ENCODE assay signal across 12 cellular contexts in genomic region chr2:38092196-38092902, GRCh38. TPM values are rescaled to one million over a fixed set of nuclear protein-coding genes. Genes with fewer than 3 reads are reported as not detected.
A peak's percentile ranks its signal among the peaks of the same experiment; 100 is the strongest.
DNase-seq lines count a peak whose midpoint lies in the region; ATAC-seq, FAIRE-seq and TF ChIP-seq lines count a peak whose summit lies in the region.
"Had no signal": no experiment of that assay in that cellular context is flagged by ENCODE, and none has a peak within 500 bp of the region (broad histone marks: within the 10 kb centered on the region; RNA-seq: fewer than 3 reads in every experiment).

No MANE protein-coding gene starts in this region.

- WGBS in stomach, 5 donors = 50 to 58% (median 57%) methylated on average over 11 of the region's 11 CpGs

- H3K9me3 ChIP-seq in astrocyte (ENCODE audit: insufficient read depth, low read depth, low read length) = no peaks in the 10 kb centered on the region
- no peaks in the 10 kb centered on the region for H3K9me3 ChIP-seq in iPS-15b (ENCODE audit: control insufficient read depth, insufficient read depth, low read length)
- no peaks in the 10 kb centered on the region for H3K9me3 ChIP-seq in stomach

- peaks cover 3% of the 10 kb centered on the region for H3K36me3 Mint-ChIP-seq in astrocyte (ENCODE audit: low read depth, unreplicated experiment)
- H3K36me3 Mint-ChIP-seq: WTC11 had no signal

- no peak for ATAC-seq in HG03354 (IDR thresholded peaks at IDR 0.05; ENCODE audit: poor library complexity, severe bottlenecking, unreplicated experiment)
- ATAC-seq: WTC11 had no signal

- H3K4me3 ChIP-seq in HL-60 (replicated peaks; ENCODE audit: insufficient read depth, low read length) = no peak overlapping the region
- H3K4me3 ChIP-seq in astrocyte (ENCODE audit: insufficient read depth, low read depth, low read length) = no peak overlapping the region
- H3K4me3 ChIP-seq in iPS-15b (ENCODE audit: low read depth, low read length) = peak overlapping the region; percentile 20
- no peak overlapping the region for H3K4me3 ChIP-seq in stomach

- no peak overlapping the region for H3K27ac Mint-ChIP-seq in astrocyte (ENCODE audit: unreplicated experiment)
- H3K27ac Mint-ChIP-seq: WTC11 had no signal

- intact Hi-C loops in stomach (cut with DNase I; ENCODE audit: low total_unique reads) = no loop called here

- H3K4me1 Mint-ChIP-seq in astrocyte (ENCODE audit: low read depth, unreplicated experiment) = peaks cover 22% of the 10 kb centered on the region
- H3K4me1 Mint-ChIP-seq: central memory CD8-positive, alpha-beta T cell had no signal

- H3K9ac ChIP-seq in astrocyte (ENCODE audit: low read length) (peak overlapping the region; percentile 51), iPS-15b (ENCODE audit: low read depth, low read length) (no peak overlapping the region)

- peak overlapping the region; percentile 72 for H2AFZ ChIP-seq in astrocyte (ENCODE audit: low read depth, low read length)

- no peak for TF ChIP-seq CTCF in HL-60 (IDR thresholded peaks at IDR 0.05; ENCODE audit: insufficient read depth, low read length)
- no peak for TF ChIP-seq CTCF in astrocyte (IDR thresholded peaks at IDR 0.05; ENCODE audit: insufficient read depth, low read depth, low read length)
- no peak for TF ChIP-seq CTCF in stomach (IDR thresholded peaks at IDR 0.05)

- H3K27me3 Mint-ChIP-seq in astrocyte (ENCODE audit: low read depth, unreplicated experiment) = peaks cover 12% of the 10 kb centered on the region

- no peak for DNase-seq in HL-60 (ENCODE audit: low read depth in 1 of 2, low spot score in 1 of 2)
- peak; percentile 68 for DNase-seq in astrocyte (ENCODE audit: low read depth)
- no peak for DNase-seq in stomach
- no peak for DNase-seq in GM12891 (ENCODE audit: insufficient read length, low spot score)
- DNase-seq in AML-193 (lab: John Stamatoyannopoulos, UW) = no peak
- no peak for DNase-seq in stimulated activated CD4-positive, alpha-beta T cell treated with anti-CD3 and anti-CD28 coated beads, Interleukin-2, amount 100 ng/mL, for 48 hours
- DNase-seq: stimulated activated CD4-positive, alpha-beta T cell treated with anti-CD3 and anti-CD28 coated beads, Interleukin-4, amount 100 ng/mL, for 24 hours had no signal

- H3K36me3 ChIP-seq in astrocyte (ENCODE audit: insufficient read depth, low read length) (no peaks in the 10 kb centered on the region), iPS-15b (ENCODE audit: control insufficient read depth, insufficient read depth, low read length) (no peaks in the 10 kb centered on the region), stomach (no peaks in the 10 kb centered on the region)

- no peak for FAIRE-seq in astrocyte (lab: Jason Lieb, UNC)
- no peak for FAIRE-seq in GM12891 (lab: Jason Lieb, UNC)
- FAIRE-seq: keratinocyte had no signal

- TF ChIP-seq EP300 in stomach (IDR thresholded peaks at IDR 0.05) = no peak

- H3K4me3 Mint-ChIP-seq in astrocyte (ENCODE audit: unreplicated experiment) = no peak overlapping the region
- H3K4me3 Mint-ChIP-seq: central memory CD8-positive, alpha-beta T cell; WTC11 had no signal

- H3K27me3 ChIP-seq in HL-60 (ENCODE audit: insufficient read depth, poor library complexity, severe bottlenecking) (no peaks in the 10 kb centered on the region), astrocyte (ENCODE audit: insufficient read depth, low read length) (no peaks in the 10 kb centered on the region), iPS-15b (ENCODE audit: control insufficient read depth, insufficient read depth, low read length) (peaks cover 69% of the 10 kb centered on the region), stomach (peaks cover 0 to 7% (median 0%) of the 10 kb centered on the region in 3 donors)

- H3K79me2 ChIP-seq in astrocyte (ENCODE audit: insufficient read depth, low read length) = no peaks in the 10 kb centered on the region

- no peaks in the 10 kb centered on the region for H4K20me1 ChIP-seq in astrocyte (ENCODE audit: insufficient read depth, low read length)

- H3K9me3 Mint-ChIP-seq in astrocyte (ENCODE audit: unreplicated experiment) = peaks cover 2% of the 10 kb centered on the region
- H3K9me3 Mint-ChIP-seq: central memory CD8-positive, alpha-beta T cell; WTC11 had no signal

- H3K4me2 ChIP-seq in astrocyte (ENCODE audit: low read length) = peak overlapping the region; percentile 71

- TF ChIP-seq POLR2A in stomach (IDR thresholded peaks at IDR 0.05) (no peak), GM12891 (IDR thresholded peaks at IDR 0.05; ENCODE audit: low read depth, low read length) (no peak)

- peak overlapping the region; percentile 58 for H3K27ac ChIP-seq in HL-60 (replicated peaks)
- H3K27ac ChIP-seq in astrocyte (ENCODE audit: low read depth, low read length) = peak overlapping the region; percentile 59
- H3K27ac ChIP-seq in stomach = peak overlapping the region; percentile 18 to 79 (median 70)

- H3K4me1 ChIP-seq in astrocyte (ENCODE audit: insufficient read depth, low read length) (peaks cover 26% of the 10 kb centered on the region), iPS-15b (ENCODE audit: control insufficient read depth, insufficient read depth, low read length) (peaks cover 31% of the 10 kb centered on the region), stomach (peaks cover 6 to 44% (median 27%) of the 10 kb centered on the region in 4 donors)

TF ChIP-seq in GM12891, 5 proteins besides CTCF, POLR2A, EP300 and RAD21:
- TF ChIP-seq TAF1 (IDR thresholded peaks at IDR 0.05; ENCODE audit: low read depth, low read length) (no peak), PAX5 (IDR thresholded peaks at IDR 0.05; ENCODE audit: insufficient read depth, low read length, severe bottlenecking) (no peak), POU2F2 (IDR thresholded peaks at IDR 0.05; ENCODE audit: low read depth, low read length) (no peak), SPI1 (IDR thresholded peaks at IDR 0.05; ENCODE audit: low read depth, low read length) (no peak), POLR2AphosphoS5 (IDR thresholded peaks at IDR 0.05; ENCODE audit: low read depth, low read length) (no peak)

RNA-seq across cellular contexts. Expression of gene CYP1B1, which starts 16.4 kb away (rescaled TPM):
- 12.9 and 20.8 TPM in 2 replicates for total RNA-seq in astrocyte
- 100 to 1,000 TPM in 2 of 5 donors, 10 to 100 TPM in 2, 1 to 10 TPM in 1; 7.5 to 141 (median 42.7) TPM for total RNA-seq in stomach
- polyA plus RNA-seq in stomach = 10 to 100 TPM; 13.7 to 27.3 (median 19.9) TPM
- 21.9 TPM for polyA plus RNA-seq in GM12891 (2012; ENCODE audit: low read depth, missing spikeins)
